8 cellular contexts compared by ENCODE assay signal in genomic region chr6:129710722-129711631, GRCh38. TPM values are rescaled to one million over a fixed set of nuclear protein-coding genes. Genes with fewer than 3 reads are reported as not detected.
DNase-seq lines count a peak whose midpoint lies in the region; ATAC-seq, FAIRE-seq and TF ChIP-seq lines count a peak whose summit lies in the region.

No MANE protein-coding gene starts in this region.

- H3K27ac ChIP-seq in MM.1S (ENCODE audit: low read length) (no peak overlapping the region), coronary artery (peak overlapping the region in 1 of 2 donors; percentile 15), small intestine (ENCODE audit: low read depth in 1 of 2, low read length in 1 of 2) (no peak overlapping the region)

- H3F3A ChIP-seq in MM.1S (ENCODE audit: insufficient read depth, low read length): no peaks in the 10 kb centered on the region

- H3K4me1 ChIP-seq in MM.1S (ENCODE audit: low read length) (peaks cover 21% of the 10 kb centered on the region), small intestine (ENCODE audit: control insufficient read depth in 2 of 2, insufficient read depth in 1 of 2, low read depth in 1 of 2, low read length in 1 of 2) (peaks cover 3 to 10% of the 10 kb centered on the region in 2 donors)

- H3K36me3 ChIP-seq in MM.1S (replicated peaks; ENCODE audit: insufficient read depth, low read length): no peaks in the 10 kb centered on the region
- no peaks in the 10 kb centered on the region for H3K36me3 ChIP-seq in small intestine (ENCODE audit: control insufficient read depth in 2 of 2, insufficient read depth in 2 of 2, low read length in 2 of 2)

- peaks cover 3 to 6% (median 3%) of the 10 kb centered on the region in 3 donors for H3K27me3 Mint-ChIP-seq in CD14-positive monocyte (ENCODE audit: low read depth in 3 of 3)
- no peaks in the 10 kb centered on the region for H3K27me3 Mint-ChIP-seq in neural crest cell (ENCODE audit: low read depth)

- H3K79me2 ChIP-seq in MM.1S (ENCODE audit: low read length): peaks cover 40% of the 10 kb centered on the region

- DNase-seq in CD14-positive monocyte (ENCODE audit: low spot score) (no peak), MM.1S (no peak), coronary artery (ENCODE audit: low spot score) (no peak), neural crest cell (ENCODE audit: low read depth, low spot score) (no peak), sciatic nerve (ENCODE audit: low spot score) (no peak), amygdala (lab: John Stamatoyannopoulos, UW) (no peak), medulla oblongata (ENCODE audit: extremely low spot score) (no peak), small intestine (no peak)

- peaks cover 6 to 10% of the 10 kb centered on the region in 2 donors for H3K36me3 Mint-ChIP-seq in CD14-positive monocyte
- no peaks in the 10 kb centered on the region for H3K36me3 Mint-ChIP-seq in neural crest cell (ENCODE audit: low read depth)

- ATAC-seq in sciatic nerve: no peak

- H3K9me2 ChIP-seq in MM.1S (replicated peaks; ENCODE audit: insufficient read depth, low read length): no peaks in the 10 kb centered on the region

- 49 to 59% (median 50%) methylated on average over 8 of the region's 8 CpGs for whole genome bisulfite sequencing in small intestine, 3 donors

- FAIRE-seq in small intestine (lab: Jason Lieb, UNC): no peak

- H3K4me1 Mint-ChIP-seq in CD14-positive monocyte (peaks cover 31% of the 10 kb centered on the region), neural crest cell (peaks cover 35% of the 10 kb centered on the region)

- H3K4me3 Mint-ChIP-seq in CD14-positive monocyte (peak overlapping the region; percentile 93 to 99), neural crest cell (peak overlapping the region; percentile 94)

- peak overlapping the region; percentile 70 for H2AFZ ChIP-seq in MM.1S (ENCODE audit: low read length)

- no peaks in the 10 kb centered on the region for H4K20me1 ChIP-seq in MM.1S (ENCODE audit: insufficient read depth, low read length)

- intact Hi-C loops in CD14-positive monocyte (cut with micrococcal nuclease) (no loop called here), sciatic nerve (cut with DNase I) (no loop called here)

- H3K4me3 ChIP-seq in MM.1S (ENCODE audit: low read length) (peak overlapping the region; percentile 88), coronary artery (peak overlapping the region; percentile 77), small intestine (ENCODE audit: low read depth in 1 of 2, low read length in 2 of 2) (no peak overlapping the region)

- no peak for TF ChIP-seq CTCF in CD14-positive monocyte (IDR thresholded peaks at IDR 0.05)
- no peak for TF ChIP-seq CTCF in MM.1S (IDR thresholded peaks at IDR 0.05; ENCODE audit: low read length)
- no peak for TF ChIP-seq CTCF in coronary artery (IDR thresholded peaks at IDR 0.05)
- TF ChIP-seq CTCF in neural crest cell (conservative IDR thresholded peaks at IDR 0.05): no peak

- H3K27me3 ChIP-seq in MM.1S (replicated peaks; ENCODE audit: insufficient read depth, low read length): no peaks in the 10 kb centered on the region
- no peaks in the 10 kb centered on the region for H3K27me3 ChIP-seq in small intestine (ENCODE audit: control insufficient read depth in 2 of 2, insufficient read depth in 2 of 2, low read length in 2 of 2)

- H3K9me3 ChIP-seq in MM.1S (replicated peaks; ENCODE audit: insufficient read depth, low read length) (no peaks in the 10 kb centered on the region), small intestine (ENCODE audit: control insufficient read depth, low read depth) (no peaks in the 10 kb centered on the region)

- H3K9me3 Mint-ChIP-seq in CD14-positive monocyte: no peaks in the 10 kb centered on the region
- no peaks in the 10 kb centered on the region for H3K9me3 Mint-ChIP-seq in neural crest cell

- peak overlapping the region in 4 of 7 donors; percentile 17 to 98 (median 84) for H3K27ac Mint-ChIP-seq in CD14-positive monocyte
- H3K27ac Mint-ChIP-seq in neural crest cell (ENCODE audit: unreplicated experiment): peak overlapping the region; percentile 39

- H3K9ac ChIP-seq in MM.1S (ENCODE audit: low read length): no peak overlapping the region

- peak overlapping the region; percentile 70 for H3K4me2 ChIP-seq in MM.1S (ENCODE audit: low read depth, low read length)

RNA-seq across cellular contexts. Expression of gene ARHGAP18, which starts 1.0 kb away (rescaled TPM):
- 1 to 10 TPM; 3.7 to 5.6 TPM for polyA plus RNA-seq in CD14-positive monocyte
- 3.4 and 3.6 TPM in 2 replicates for total RNA-seq in neural crest cell
- 18.2 TPM for total RNA-seq in sciatic nerve
- polyA plus RNA-seq in small intestine: 10 to 100 TPM; 15.1 to 32.4 (median 26.2) TPM

Comparison
In these comparisons a context has a peak if more than half of its experiments do, and no peak if none do; other contexts are left out.
1. H3K4me3 ChIP-seq: peak in MM.1S (single experiment) and coronary artery (single experiment); none in small intestine (0 of 2).